8 cellular contexts compared by ENCODE assay signal in the genomic region with DNA sequence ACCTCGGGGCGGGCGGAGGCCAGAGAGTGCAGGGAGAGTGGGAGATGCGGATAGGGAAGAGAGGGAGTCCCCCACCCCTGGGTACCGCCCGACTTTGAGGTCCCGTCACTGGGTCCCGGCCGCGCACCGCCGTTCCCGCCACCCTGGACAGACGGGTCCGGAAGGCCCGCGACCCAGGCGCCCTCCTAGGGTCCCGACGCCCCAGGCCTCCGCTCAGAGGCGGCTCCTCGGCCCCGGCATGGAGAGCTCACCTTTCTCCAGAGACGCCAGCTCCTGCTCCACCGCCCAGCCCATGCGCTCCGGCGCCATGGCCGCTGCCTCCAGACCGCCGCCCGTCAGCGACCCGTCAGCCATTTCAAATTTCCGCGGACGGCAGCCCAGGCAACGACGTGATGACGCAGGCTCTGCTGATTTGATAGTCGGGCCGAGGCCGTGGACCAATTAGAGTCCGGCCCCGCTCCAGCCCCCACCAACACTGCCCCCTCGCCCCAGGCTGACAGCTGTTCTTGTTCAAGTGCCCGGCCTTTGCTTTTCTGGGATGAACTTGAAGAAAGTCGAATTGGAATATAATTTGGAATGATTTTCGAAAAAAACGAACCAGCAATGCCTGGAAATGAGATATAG. TPM values are rescaled to one million over a fixed set of nuclear protein-coding genes. Genes with fewer than 3 reads are reported as not detected.
DNase-seq lines count a peak whose midpoint lies in the region; ATAC-seq and TF ChIP-seq lines count a peak whose summit lies in the region.

A gene with protein sequence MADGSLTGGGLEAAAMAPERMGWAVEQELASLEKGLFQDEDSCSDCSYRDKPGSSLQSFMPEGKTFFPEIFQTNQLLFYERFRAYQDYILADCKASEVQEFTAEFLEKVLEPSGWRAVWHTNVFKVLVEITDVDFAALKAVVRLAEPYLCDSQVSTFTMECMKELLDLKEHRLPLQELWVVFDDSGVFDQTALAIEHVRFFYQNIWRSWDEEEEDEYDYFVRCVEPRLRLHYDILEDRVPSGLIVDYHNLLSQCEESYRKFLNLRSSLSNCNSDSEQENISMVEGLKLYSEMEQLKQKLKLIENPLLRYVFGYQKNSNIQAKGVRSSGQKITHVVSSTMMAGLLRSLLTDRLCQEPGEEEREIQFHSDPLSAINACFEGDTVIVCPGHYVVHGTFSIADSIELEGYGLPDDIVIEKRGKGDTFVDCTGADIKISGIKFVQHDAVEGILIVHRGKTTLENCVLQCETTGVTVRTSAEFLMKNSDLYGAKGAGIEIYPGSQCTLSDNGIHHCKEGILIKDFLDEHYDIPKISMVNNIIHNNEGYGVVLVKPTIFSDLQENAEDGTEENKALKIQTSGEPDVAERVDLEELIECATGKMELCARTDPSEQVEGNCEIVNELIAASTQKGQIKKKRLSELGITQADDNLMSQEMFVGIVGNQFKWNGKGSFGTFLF (minus strand): TSS at position 374 of the 624 bp plus-strand sequence. CDS start 20 bp downstream, at position 354.

- peak within 1 kb of the TSS; percentile 75 to 84 for H3K4me3 ChIP-seq in duodenal mucosa (ENCODE audit: low read depth in 1 of 2, low read length in 2 of 2)
- H3K4me3 ChIP-seq in lower lobe of right lung, result peak within 1 kb of the TSS; percentile 69

- peaks cover 0 to 4% of the 10 kb centered on the region in 2 donors for H3K36me3 ChIP-seq in duodenal mucosa (ENCODE audit: control insufficient read depth in 1 of 2, insufficient read depth in 2 of 2, low read length in 2 of 2)
- H3K36me3 ChIP-seq in lower lobe of right lung, result no peaks in the 10 kb centered on the region

- intact Hi-C loops in lower lobe of right lung (cut with DNase I), result no loop called here

- DNase-seq in C1 segment of cervical spinal cord (lab: John Stamatoyannopoulos, UW) (peak in 13 of 14 donors; percentile 10 to 80 (median 50)), GM19240 (ENCODE audit: insufficient read length, low spot score) (peak; percentile 79), NCI-H526 (lab: John Stamatoyannopoulos, UW) (peak; percentile 62 to 86), lower lobe of right lung (peak; percentile 84)
- peak; percentile 52 for DNase-seq in activated CD4-positive, alpha-beta T cell treated with anti-CD3 and anti-CD28 coated beads, Interleukin-2, amount 50 U/mL, for 1 hour
- peak; percentile 48 to 83 (median 51) for DNase-seq in stimulated activated CD4-positive, alpha-beta T cell treated with anti-CD3 and anti-CD28 coated beads, TNF-alpha, amount 100 ng/mL, for 24 hours (ENCODE audit: low read depth in 3 of 3)

- H3K9me3 ChIP-seq in duodenal mucosa (ENCODE audit: control insufficient read depth in 1 of 2, low read length in 2 of 2) (no peaks in the 10 kb centered on the region), lower lobe of right lung (no peaks in the 10 kb centered on the region)

- H3K27ac ChIP-seq in duodenal mucosa (ENCODE audit: low read depth, low read length) (no peak within 1 kb of the TSS), lower lobe of right lung (no peak within 1 kb of the TSS)

- H3K4me1 ChIP-seq in duodenal mucosa (ENCODE audit: control insufficient read depth in 1 of 2, insufficient read depth in 2 of 2, low read length in 2 of 2) (peaks cover 5 to 11% of the 10 kb centered on the region in 2 donors), lower lobe of right lung (peaks cover 18% of the 10 kb centered on the region)

- peak within 1 kb of the TSS in 1 of 2 donors; percentile 49 for H3K9ac ChIP-seq in duodenal mucosa (ENCODE audit: low read depth in 1 of 2, low read length in 2 of 2)

- H3K27me3 ChIP-seq in duodenal mucosa (ENCODE audit: control insufficient read depth in 1 of 2, insufficient read depth in 2 of 2, low read length in 2 of 2) (no peaks in the 10 kb centered on the region), lower lobe of right lung (ENCODE audit: low read depth) (no peaks in the 10 kb centered on the region)

- TF ChIP-seq CTCF in lower lobe of right lung (IDR thresholded peaks at IDR 0.05), result no peak

- ATAC-seq in HG03442 (IDR thresholded peaks at IDR 0.05; ENCODE audit: unreplicated experiment), result peak; percentile 90
- peak; percentile 89 to 91 for ATAC-seq in lower lobe of right lung

RNA-seq across cellular contexts. Expression of the gene that starts here (rescaled TPM):
- total RNA-seq in lower lobe of right lung, result 2.1 TPM
